Comparison of ENCODE assay signal across 8 cellular contexts in the genomic region with DNA sequence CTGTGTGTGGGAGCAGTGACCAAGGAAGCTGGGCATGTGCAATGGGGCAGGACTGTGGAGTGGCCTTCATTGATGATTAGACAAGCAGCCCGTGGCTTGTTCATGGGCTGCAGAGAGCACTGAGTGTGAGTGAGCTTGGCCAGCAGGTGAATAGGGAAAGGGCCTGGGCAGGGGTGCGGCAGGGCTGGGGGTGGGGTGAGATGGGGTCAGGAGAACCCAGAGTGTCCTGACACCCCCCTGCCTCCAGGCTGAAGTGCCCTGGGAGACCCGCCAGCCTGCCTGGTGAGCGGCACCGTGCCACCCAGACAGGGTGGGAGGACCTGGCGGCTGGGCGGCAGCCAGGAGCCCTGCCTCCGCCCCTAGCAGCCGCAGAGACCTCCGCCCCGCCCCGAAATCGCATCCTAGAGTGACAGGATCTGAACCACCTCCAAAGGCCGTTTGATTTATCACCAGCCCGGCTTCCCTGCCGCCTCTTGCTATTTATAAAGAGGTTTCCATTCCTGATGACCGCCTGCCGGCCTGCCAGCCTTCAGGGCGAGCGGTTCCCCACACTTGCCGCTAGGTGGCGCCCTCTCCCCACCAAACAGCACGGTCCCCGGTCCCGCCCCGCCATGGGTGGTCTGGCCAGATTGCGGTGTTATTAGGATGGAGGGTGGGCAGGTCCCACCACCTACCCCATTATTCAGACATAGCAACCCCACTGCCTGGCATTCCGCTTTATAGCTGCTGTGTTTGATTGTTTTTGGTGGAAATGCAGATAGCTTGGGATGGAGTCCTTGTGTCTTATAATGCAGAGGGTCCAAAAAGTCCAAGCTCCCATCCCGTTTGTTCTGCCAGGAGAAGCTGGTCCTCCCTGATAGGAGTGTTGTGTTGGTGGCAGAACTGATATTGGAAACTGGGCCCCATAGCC. TPM values are rescaled to one million over a fixed set of nuclear protein-coding genes. Genes with fewer than 3 reads are reported as not detected.
DNase-seq lines count a peak whose midpoint lies in the region; ATAC-seq and TF ChIP-seq lines count a peak whose summit lies in the region.

No MANE protein-coding gene starts in this region.

- TF ChIP-seq CTCF in choroid plexus epithelial cell (conservative IDR thresholded peaks at IDR 0.05; ENCODE audit: low read depth, low read length), result peak; percentile 93
- peak; percentile 99 for TF ChIP-seq CTCF in lower lobe of right lung (IDR thresholded peaks at IDR 0.05)

- intact Hi-C loops in activated CD4-positive, alpha-beta T cell treated with anti-CD3 and anti-CD28 coated beads, Interleukin-2, amount 10 ng/mL, durations not matched to agents 24 days and 14 days (cut with micrococcal nuclease), result loop anchor here (1.0 to 10.0 kb wide), 4 partner anchors 24 to 270 kb away; partner anchors contain the start of gene PDRG1
- intact Hi-C loops in lower lobe of right lung (cut with DNase I), result no loop called here

- peaks cover 10% of the 10 kb centered on the region for H3K4me1 ChIP-seq in lower lobe of right lung

- no peak overlapping the region for H3K4me3 ChIP-seq in choroid plexus epithelial cell (ENCODE audit: low read depth, low read length)
- peak overlapping the region; percentile 14 for H3K4me3 ChIP-seq in lower lobe of right lung

- no peaks in the 10 kb centered on the region for H3K36me3 Mint-ChIP-seq in activated CD4-positive, alpha-beta T cell treated with anti-CD3 and anti-CD28 coated beads, Interleukin-2, amount 10 ng/mL, durations not matched to agents 24 days and 14 days (ENCODE audit: low read depth)

- H3K27ac Mint-ChIP-seq in activated CD4-positive, alpha-beta T cell treated with anti-CD3 and anti-CD28 coated beads, Interleukin-2, amount 10 ng/mL, durations not matched to agents 24 days and 14 days, result no peak overlapping the region

- H3K36me3 ChIP-seq in lower lobe of right lung, result no peaks in the 10 kb centered on the region

- H3K9me3 ChIP-seq in lower lobe of right lung, result no peaks in the 10 kb centered on the region

- H3K27ac ChIP-seq in lower lobe of right lung, result no peak overlapping the region

- no peaks in the 10 kb centered on the region for H3K27me3 ChIP-seq in lower lobe of right lung (ENCODE audit: low read depth)

- H3K4me1 Mint-ChIP-seq in activated CD4-positive, alpha-beta T cell treated with anti-CD3 and anti-CD28 coated beads, Interleukin-2, amount 10 ng/mL, durations not matched to agents 24 days and 14 days, result peaks cover 9% of the 10 kb centered on the region

- DNase-seq in EL (peak; percentile 67), NCI-H446 (lab: John Stamatoyannopoulos, UW) (peak; percentile 86 to 95), choroid plexus epithelial cell (ENCODE audit: low read depth) (peak; percentile 74), lower lobe of right lung (peak; percentile 85), amniotic stem cell (lab: John Stamatoyannopoulos, UW) (no peak)
- peak; percentile 92 for DNase-seq in activated CD4-positive, alpha-beta T cell treated with anti-CD3 and anti-CD28 coated beads, Interleukin-2, amount 10 ng/mL, durations not matched to agents 24 days and 14 days
- peak; percentile 67 for DNase-seq in stimulated activated CD8-positive, alpha-beta memory T cell treated with anti-CD3 and anti-CD28 coated beads, Interleukin-12 subunit alpha, Interleukin-12 subunit beta, amount 100 ng/mL, for 1 hour (ENCODE audit: low read depth)

- peak; percentile 65 for ATAC-seq in HG02973 (IDR thresholded peaks at IDR 0.05; ENCODE audit: unreplicated experiment)
- peak; percentile 89 for ATAC-seq in lower lobe of right lung

- peak overlapping the region; percentile 17 for H3K4me3 Mint-ChIP-seq in activated CD4-positive, alpha-beta T cell treated with anti-CD3 and anti-CD28 coated beads, Interleukin-2, amount 10 ng/mL, durations not matched to agents 24 days and 14 days

- H3K9me3 Mint-ChIP-seq in activated CD4-positive, alpha-beta T cell treated with anti-CD3 and anti-CD28 coated beads, Interleukin-2, amount 10 ng/mL, durations not matched to agents 24 days and 14 days, result no peaks in the 10 kb centered on the region

- H3K27me3 Mint-ChIP-seq in activated CD4-positive, alpha-beta T cell treated with anti-CD3 and anti-CD28 coated beads, Interleukin-2, amount 10 ng/mL, durations not matched to agents 24 days and 14 days, result peaks cover 5% of the 10 kb centered on the region

RNA-seq across cellular contexts. Expression of gene MYLK2, which starts 3.5 kb away (rescaled TPM):
- total RNA-seq in activated CD4-positive, alpha-beta T cell treated with anti-CD3 and anti-CD28 coated beads, Interleukin-2, amount 10 ng/mL, durations not matched to agents 24 days and 14 days, result 0.26 and 0.28 TPM in 2 replicates
- not detected for total RNA-seq in lower lobe of right lung

RNA-seq across cellular contexts. Expression of gene FOXS1, which starts 22.7 kb away (rescaled TPM):
- total RNA-seq in activated CD4-positive, alpha-beta T cell treated with anti-CD3 and anti-CD28 coated beads, Interleukin-2, amount 10 ng/mL, durations not matched to agents 24 days and 14 days, result not detected in 2 replicates
- 1.1 TPM for total RNA-seq in lower lobe of right lung

RNA-seq across cellular contexts. Expression of gene DUSP15, which starts 47.7 kb away (rescaled TPM):
- not detected in 2 replicates for total RNA-seq in activated CD4-positive, alpha-beta T cell treated with anti-CD3 and anti-CD28 coated beads, Interleukin-2, amount 10 ng/mL, durations not matched to agents 24 days and 14 days
- total RNA-seq in lower lobe of right lung, result 0.80 TPM

RNA-seq across cellular contexts. Expression of gene TTLL9, which starts 47.8 kb away (rescaled TPM):
- not detected in 2 replicates for total RNA-seq in activated CD4-positive, alpha-beta T cell treated with anti-CD3 and anti-CD28 coated beads, Interleukin-2, amount 10 ng/mL, durations not matched to agents 24 days and 14 days
- total RNA-seq in lower lobe of right lung, result 5.9 TPM
